ENCODE assay signal across 23 cellular contexts in genomic region chr7:114295522-114295921, GRCh38.
"Had no signal": no experiment of that assay in that cellular context is flagged by ENCODE, and none has a peak within 500 bp of the region (broad histone marks: within the 10 kb centered on the region; RNA-seq: fewer than 3 reads in every experiment).

No MANE protein-coding gene starts in this region.

- H3K4me1 ChIP-seq: prostate gland, stomach, vagina had no signal

- H3K4me3 ChIP-seq: coronary artery, lung, mucosa of descending colon, neural progenitor cell, prostate gland, sigmoid colon, stomach, thyroid gland, vagina had no signal

- FAIRE-seq: frontal cortex, keratinocyte had no signal

- H3K9ac ChIP-seq: neural progenitor cell had no signal

- H2AFZ ChIP-seq: neural progenitor cell had no signal

- H3K36me3 ChIP-seq: neural progenitor cell, prostate gland, sigmoid colon, stomach, thyroid gland, vagina had no signal

- H3K9me3 ChIP-seq: mucosa of descending colon, prostate gland, sigmoid colon, stomach, thyroid gland, vagina had no signal

- H3K4me2 ChIP-seq: neural progenitor cell had no signal

- ATAC-seq: effector memory CD8-positive, alpha-beta T cell; mucosa of descending colon; natural killer cell treated with Interleukin-12 subunit alpha and Interleukin-12 subunit beta and Interleukin-15 and Interleukin-18, amount 100 ng/mL, for 72 hours; right cardiac atrium; stimulated activated effector memory CD8-positive, alpha-beta T cell treated with anti-CD3 and anti-CD28 coated beads, Interleukin-12 subunit alpha, Interleukin-12 subunit beta, amount 100 ng/mL, for 72 hours had no signal

- H3K27me3 ChIP-seq: neural progenitor cell, sigmoid colon, stomach, thyroid gland, vagina had no signal

- DNase-seq: dermis blood vessel endothelial cell; effector memory CD8-positive, alpha-beta T cell; hypothalamus; immature natural killer cell; mucosa of descending colon; naive B cell; right cardiac atrium; sigmoid colon; stimulated activated CD4-positive, alpha-beta T cell treated with anti-CD3 and anti-CD28 coated beads, Interleukin-2, amount 100 ng/mL, for 24 hours; stimulated activated CD4-positive, alpha-beta T cell treated with anti-CD3 and anti-CD28 coated beads, Interleukin-4, amount 100 ng/mL, for 24 hours; stimulated activated naive CD4-positive, alpha-beta T cell treated with Interleukin-2 at 50 U/mL for 16 hours; stomach; thyroid gland; trophoblast cell had no signal

- H3K27ac ChIP-seq: coronary artery, neural progenitor cell, prostate gland, sigmoid colon, stomach, thyroid gland, vagina had no signal
